In the genomic region with DNA sequence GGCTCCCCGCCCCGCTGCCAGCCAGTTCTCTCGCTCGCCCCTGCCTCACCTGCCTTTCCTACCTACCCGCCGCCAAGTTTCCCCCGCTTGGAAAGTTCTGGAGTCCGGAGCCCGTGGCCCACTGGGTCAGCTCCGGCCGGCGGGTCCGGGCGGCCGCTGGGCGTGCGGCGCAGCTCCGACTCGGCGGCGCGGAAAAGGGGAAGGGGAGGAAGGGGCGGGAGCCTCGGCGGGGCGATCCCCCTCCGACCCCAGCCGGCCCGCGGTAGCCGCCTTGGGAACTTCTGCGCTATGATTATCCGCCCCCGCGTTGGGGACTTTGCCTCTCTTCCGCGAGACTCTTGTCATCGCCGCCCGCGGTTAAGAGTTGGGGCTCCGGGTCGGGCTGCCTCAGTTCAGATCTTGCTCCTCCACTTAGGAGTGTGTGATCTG, we compare ENCODE assay signal across 8 cellular contexts. TPM values are rescaled to one million over a fixed set of nuclear protein-coding genes. Genes with fewer than 3 reads are reported as not detected.
DNase-seq lines count a peak whose midpoint lies in the region; ATAC-seq and TF ChIP-seq lines count a peak whose summit lies in the region.

No MANE protein-coding gene starts in this region.

- H3K4me1 ChIP-seq in HUES48 (ENCODE audit: control insufficient read depth, insufficient read depth, low read length): peaks cover 29% of the 10 kb centered on the region
- peaks cover 9 to 17% of the 10 kb centered on the region in 2 donors for H3K4me1 ChIP-seq in mucosa of rectum (ENCODE audit: control insufficient read depth in 2 of 2, insufficient read depth in 2 of 2, low read length in 2 of 2)

- DNase-seq in AML-193 (lab: John Stamatoyannopoulos, UW) (peak; percentile 53 to 70), GM20000 (ENCODE audit: low spot score) (peak; percentile 69)
- peak; percentile 55 for DNase-seq in activated CD4-positive, alpha-beta T cell treated with anti-CD3 and anti-CD28 coated beads, Interleukin-2, amount 10 ng/mL, durations not matched to agents 7 days and 5 days
- peak; percentile 34 for DNase-seq in effector CD4-positive, alpha-beta T cell
- peak; percentile 36 to 70 for DNase-seq in stimulated activated CD8-positive, alpha-beta memory T cell treated with anti-CD3 and anti-CD28 coated beads, Interleukin-7, amount 100 ng/mL, for 48 hours (ENCODE audit: extremely low read depth in 1 of 2, low read depth in 1 of 2)

- TF ChIP-seq CTCF in GM20000 (IDR thresholded peaks at IDR 0.05; ENCODE audit: extremely low read depth, missing control alignments): no peak

- H3K27ac Mint-ChIP-seq in activated CD4-positive, alpha-beta T cell treated with anti-CD3 and anti-CD28 coated beads, Interleukin-2, amount 10 ng/mL, durations not matched to agents 7 days and 5 days: peak overlapping the region; percentile 85

- POLR2A ChIA-PET in activated CD4-positive, alpha-beta T cell treated with anti-CD3 and anti-CD28 coated beads, Interleukin-2, amount 10 ng/mL, durations not matched to agents 7 days and 5 days (lab: Charles Lee): interaction anchor here (1.7 kb wide), 1 partner anchor 9 kb away, joined by 15 read pairs; no protein-coding TSS in a partner anchor

- no peaks in the 10 kb centered on the region for H3K9me3 ChIP-seq in HUES48 (ENCODE audit: control insufficient read depth, insufficient read depth, low read length)
- H3K9me3 ChIP-seq in mucosa of rectum (ENCODE audit: control insufficient read depth in 2 of 2, low read length in 2 of 2): no peaks in the 10 kb centered on the region

- CTCF ChIA-PET in activated CD4-positive, alpha-beta T cell treated with anti-CD3 and anti-CD28 coated beads, Interleukin-2, amount 10 ng/mL, durations not matched to agents 7 days and 5 days (lab: Charles Lee): interaction anchor here (1.0 to 2.8 kb wide), 6 partner anchors 9 to 51 kb away, joined by 3 to 13 read pairs (median 6); no protein-coding TSS in a partner anchor

- H3K36me3 ChIP-seq in HUES48 (ENCODE audit: control insufficient read depth, insufficient read depth, low read length): no peaks in the 10 kb centered on the region
- H3K36me3 ChIP-seq in mucosa of rectum (ENCODE audit: control insufficient read depth in 2 of 2, insufficient read depth in 2 of 2, low read length in 2 of 2): no peaks in the 10 kb centered on the region

- H3K4me3 Mint-ChIP-seq in activated CD4-positive, alpha-beta T cell treated with anti-CD3 and anti-CD28 coated beads, Interleukin-2, amount 10 ng/mL, durations not matched to agents 7 days and 5 days: peak overlapping the region; percentile 78

- H3K9ac ChIP-seq in HUES48 (ENCODE audit: low read depth, low read length) (no peak overlapping the region), mucosa of rectum (ENCODE audit: low read depth in 1 of 2, low read length in 2 of 2) (peak overlapping the region; percentile 89 to 96)

- ATAC-seq in GM18870 (IDR thresholded peaks at IDR 0.05; ENCODE audit: unreplicated experiment): no peak

- peaks cover 3% of the 10 kb centered on the region for H3K9me3 Mint-ChIP-seq in activated CD4-positive, alpha-beta T cell treated with anti-CD3 and anti-CD28 coated beads, Interleukin-2, amount 10 ng/mL, durations not matched to agents 7 days and 5 days

- H3K27me3 ChIP-seq in HUES48 (ENCODE audit: control insufficient read depth, insufficient read depth, low read length) (peaks cover 86% of the 10 kb centered on the region), mucosa of rectum (ENCODE audit: control insufficient read depth in 2 of 2, insufficient read depth in 2 of 2, low read length in 2 of 2) (no peaks in the 10 kb centered on the region)

- H3K4me3 ChIP-seq in HUES48 (ENCODE audit: low read depth, low read length): peak overlapping the region; percentile 57
- H3K4me3 ChIP-seq in mucosa of rectum (ENCODE audit: low read length in 2 of 2): peak overlapping the region; percentile 84 to 86

- H3K27ac ChIP-seq in HUES48 (ENCODE audit: low read depth, low read length) (no peak overlapping the region), mucosa of rectum (ENCODE audit: low read depth in 2 of 2, low read length in 2 of 2) (peak overlapping the region; percentile 97 to 99)

- H3K4me1 Mint-ChIP-seq in activated CD4-positive, alpha-beta T cell treated with anti-CD3 and anti-CD28 coated beads, Interleukin-2, amount 10 ng/mL, durations not matched to agents 7 days and 5 days: peaks cover 46% of the 10 kb centered on the region

- no peaks in the 10 kb centered on the region for H3K36me3 Mint-ChIP-seq in activated CD4-positive, alpha-beta T cell treated with anti-CD3 and anti-CD28 coated beads, Interleukin-2, amount 10 ng/mL, durations not matched to agents 7 days and 5 days (ENCODE audit: low read depth)

- H3K27me3 Mint-ChIP-seq in activated CD4-positive, alpha-beta T cell treated with anti-CD3 and anti-CD28 coated beads, Interleukin-2, amount 10 ng/mL, durations not matched to agents 7 days and 5 days: peaks cover 4% of the 10 kb centered on the region

RNA-seq across cellular contexts. Expression of gene SF3B5, which starts 31.0 kb away (rescaled TPM):
- 100 to 1,000 TPM; 138 to 141 TPM for total RNA-seq in activated CD4-positive, alpha-beta T cell treated with anti-CD3 and anti-CD28 coated beads, Interleukin-2, amount 10 ng/mL, durations not matched to agents 7 days and 5 days

RNA-seq across cellular contexts. Expression of gene PLAGL1, which starts 56.4 kb away (rescaled TPM):
- 1 to 10 TPM; 4.5 to 5.7 TPM for total RNA-seq in activated CD4-positive, alpha-beta T cell treated with anti-CD3 and anti-CD28 coated beads, Interleukin-2, amount 10 ng/mL, durations not matched to agents 7 days and 5 days
